8 cellular contexts compared by ENCODE assay signal in genomic region chr3:13332158-13332557, GRCh38.
DNase-seq lines count a peak whose midpoint lies in the region; ATAC-seq lines count a peak whose summit lies in the region.

No MANE protein-coding gene starts in this region.

- H3K27ac ChIP-seq in epithelial cell of prostate, result no peak overlapping the region

- peak; percentile 36 for DNase-seq in epithelial cell of prostate (ENCODE audit: low read depth, low spot score)
- no peak for DNase-seq in epidermal melanocyte (ENCODE audit: insufficient read length, low spot score)
- DNase-seq in SW 1271 (lab: John Stamatoyannopoulos, UW), result no peak
- DNase-seq in T-helper 2 cell, result no peak
- no peak for DNase-seq in AG08395 (ENCODE audit: low spot score)

- H3K36me3 Mint-ChIP-seq in IgD-negative memory B cell, result peaks cover 2% of the 10 kb centered on the region

- peak overlapping the region; percentile 41 to 81 (median 73) for H3K4me3 Mint-ChIP-seq in IgD-negative memory B cell

- H3K27ac Mint-ChIP-seq in IgD-negative memory B cell, result peak overlapping the region; percentile 89 to 95 (median 92)

- peaks cover 29 to 36% (median 35%) of the 10 kb centered on the region in 3 donors for H3K4me1 Mint-ChIP-seq in IgD-negative memory B cell

- no peaks in the 10 kb centered on the region for H3K9me3 Mint-ChIP-seq in IgD-negative memory B cell

- no peaks in the 10 kb centered on the region for H3K27me3 Mint-ChIP-seq in IgD-negative memory B cell

- peak; percentile 84 for ATAC-seq in GM18508 (IDR thresholded peaks at IDR 0.05; ENCODE audit: insufficient read depth, unreplicated experiment)
- ATAC-seq in GM21529 (IDR thresholded peaks at IDR 0.05; ENCODE audit: unreplicated experiment), result peak; percentile 94
